In genomic region chr6:11232177-11232967, GRCh38 we compare ENCODE assay signal across 8 cellular contexts. TPM values are rescaled to one million over a fixed set of nuclear protein-coding genes. Genes with fewer than 3 reads are reported as not detected.
A peak's percentile ranks its signal among the peaks of the same experiment; 100 is the strongest.
DNase-seq lines count a peak whose midpoint lies in the region; ATAC-seq, FAIRE-seq and TF ChIP-seq lines count a peak whose summit lies in the region.

Gene NEDD9 (minus strand): TSS chr6:11232668. CDS start chr6:11232515, 153 bp downstream.

- TF ChIP-seq EP300 in upper lobe of left lung (IDR thresholded peaks at IDR 0.05) = peak in 1 of 4 donors; percentile 88

- FAIRE-seq in GM12892 (lab: Jason Lieb, UNC) = peak; percentile 90

- H3K4me3 ChIP-seq in adrenal gland = peak within 1 kb of the TSS in 3 of 4 donors; percentile 1 to 58 (median 55)
- peak within 1 kb of the TSS; percentile 37 to 78 (median 67) for H3K4me3 ChIP-seq in heart right ventricle
- H3K4me3 ChIP-seq in upper lobe of left lung = peak within 1 kb of the TSS; percentile 59 to 72 (median 68)

- ATAC-seq in HG02852 (IDR thresholded peaks at IDR 0.05; ENCODE audit: unreplicated experiment) (peak; percentile 99), heart right ventricle (peak; percentile 96 to 99 (median 97)), upper lobe of left lung (ENCODE audit: low FRiP score in 2 of 2) (peak; percentile 96 to 98)

- TF ChIP-seq CTCF in adrenal gland (IDR thresholded peaks at IDR 0.05) (no peak), heart right ventricle (IDR thresholded peaks at IDR 0.05) (no peak), upper lobe of left lung (IDR thresholded peaks at IDR 0.05) (peak in 1 of 6 experiments; percentile 8)

- no peaks in the 10 kb centered on the region for H3K9me3 ChIP-seq in adrenal gland (replicated peaks in 1 of 3)
- H3K9me3 ChIP-seq in heart right ventricle = no peaks in the 10 kb centered on the region
- H3K9me3 ChIP-seq in upper lobe of left lung = no peaks in the 10 kb centered on the region

- H3K36me3 ChIP-seq in adrenal gland (replicated peaks in 1 of 2) (no peaks in the 10 kb centered on the region), heart right ventricle (no peaks in the 10 kb centered on the region), upper lobe of left lung (peaks cover 0 to 9% (median 0%) of the 10 kb centered on the region in 4 donors)

- peak within 1 kb of the TSS; percentile 72 to 91 (median 88) for H3K27ac ChIP-seq in adrenal gland
- H3K27ac ChIP-seq in heart right ventricle = peak within 1 kb of the TSS; percentile 76 to 93 (median 88)
- H3K27ac ChIP-seq in upper lobe of left lung = peak within 1 kb of the TSS; percentile 91 to 94 (median 92)

- H3K27me3 ChIP-seq in adrenal gland (no peaks in the 10 kb centered on the region), heart right ventricle (no peaks in the 10 kb centered on the region), upper lobe of left lung (no peaks in the 10 kb centered on the region)

- intact Hi-C loops in adrenal gland (cut with DNase I) (no loop called here), heart right ventricle (cut with DNase I) (loop anchor here in 7 of 10 donors (5.0 to 10.0 kb wide), 8 partner anchors 58 to 262 kb away; no protein-coding TSS in a partner anchor), posterior cingulate gyrus (cut with DNase I) (loop anchor here (5.0 kb wide), 1 partner anchor 60 kb away; no protein-coding TSS in a partner anchor)

- H3K4me1 ChIP-seq in adrenal gland (replicated peaks in 1 of 2) (peaks cover 0 to 5% of the 10 kb centered on the region in 2 donors), heart right ventricle (peaks cover 0 to 53% (median 17%) of the 10 kb centered on the region in 9 donors), upper lobe of left lung (peaks cover 28 to 36% (median 31%) of the 10 kb centered on the region in 4 donors)

- TF ChIP-seq POLR2A in GM12892 (IDR thresholded peaks at IDR 0.05; ENCODE audit: low read depth, low read length) = peak; percentile 94
- peak; percentile 92 to 99 for TF ChIP-seq POLR2A in adrenal gland (IDR thresholded peaks at IDR 0.05)
- peak; percentile 64 to 100 (median 100) for TF ChIP-seq POLR2A in upper lobe of left lung (IDR thresholded peaks at IDR 0.05)

- 0% methylated on average over 25 to 31 of the region's 31 CpGs for WGBS in adrenal gland, 4 donors
- 1% methylated on average over 31 of the region's 31 CpGs for WGBS in heart right ventricle, 2 donors
- WGBS in upper lobe of left lung, 2 donors = 0% methylated on average over 11 to 31 of the region's 31 CpGs

- DNase-seq in GM12892 (ENCODE audit: insufficient read length) = peak; percentile 82
- peak; percentile 77 for DNase-seq in NCI-H146 (lab: John Stamatoyannopoulos, UW)
- DNase-seq in T-helper 1 cell = peak; percentile 88 to 96 (median 94)
- peak; percentile 93 to 99 (median 98) for DNase-seq in adrenal gland
- peak; percentile 92 to 96 for DNase-seq in heart right ventricle
- peak; percentile 81 to 99 (median 92) for DNase-seq in posterior cingulate gyrus
- DNase-seq in upper lobe of left lung = peak; percentile 91 to 100

RNA-seq across cellular contexts. Expression of gene NEDD9, which starts in this region (rescaled TPM):
- 21.0 TPM for polyA plus RNA-seq in GM12892 (2012; ENCODE audit: missing spikeins)
- total RNA-seq in adrenal gland (10 to 100 TPM in 7 of 8 donors, 1 to 10 TPM in 1; 6.6 to 47.9 (median 19.7) TPM), heart right ventricle (10 to 100 TPM; 10.8 to 34.2 (median 24.6) TPM), upper lobe of left lung (100 to 1,000 TPM; 122 to 334 (median 173) TPM)
- polyA plus RNA-seq in adrenal gland (10 to 100 TPM in 1 of 3 donors, 1 to 10 TPM in 2; 8.0 to 14.7 (median 8.6) TPM), heart right ventricle (10 to 100 TPM; 18.7 to 19.3 TPM)

Comparison
In these comparisons a context has a peak if more than half of its experiments do, and no peak if none do; other contexts are left out.
1. Peak in every context shown above with its lines: DNase-seq, ATAC-seq, H3K4me3 ChIP-seq and H3K27ac ChIP-seq.
2. intact Hi-C loops: an anchor here in heart right ventricle (5.0 to 10.0 kb wide) and posterior cingulate gyrus (5.0 kb wide); none called in adrenal gland.